Comparison of ENCODE assay signal across 8 cellular contexts in genomic region chr1:43991200-43991475, GRCh38. TPM values are rescaled to one million over a fixed set of nuclear protein-coding genes. Genes with fewer than 3 reads are reported as not detected.
DNase-seq lines count a peak whose midpoint lies in the region; ATAC-seq and TF ChIP-seq lines count a peak whose summit lies in the region.

No MANE protein-coding gene starts in this region.

- DNase-seq in DND-41 (no peak), NB4 (ENCODE audit: low read depth) (no peak), endodermal cell (no peak), osteoblast (ENCODE audit: insufficient read length, low spot score, missing footprints) (no peak), NCI-H524 (lab: John Stamatoyannopoulos, UW) (no peak), NCI-H146 treated with DMSO at 0.1 percent for 48 hours (lab: John Stamatoyannopoulos, UW; ENCODE audit: unreplicated experiment) (no peak), G401 (ENCODE audit: low spot score) (no peak)

- TF ChIP-seq CTCF in DND-41 (IDR thresholded peaks at IDR 0.05; ENCODE audit: borderline replicate concordance, extremely low read depth, low read length, poor library complexity, severe bottlenecking) (no peak), NB4 (IDR thresholded peaks at IDR 0.05; ENCODE audit: low read depth, low read length) (no peak), endodermal cell (conservative IDR thresholded peaks at IDR 0.05) (no peak), osteoblast (IDR thresholded peaks at IDR 0.05; ENCODE audit: extremely low read depth, low read depth, low read length) (no peak)

- H3K27ac ChIP-seq in DND-41 (ENCODE audit: low read length) (no peak overlapping the region), endodermal cell (ENCODE audit: low read depth, low read length) (no peak overlapping the region), osteoblast (ENCODE audit: low read depth, low read length) (peak overlapping the region; percentile 80)

- H3K79me2 ChIP-seq in DND-41 (ENCODE audit: insufficient read depth, low read length) = no peaks in the 10 kb centered on the region
- no peaks in the 10 kb centered on the region for H3K79me2 ChIP-seq in osteoblast (ENCODE audit: insufficient read depth, low read length)

- peak overlapping the region; percentile 78 for H3K4me3 Mint-ChIP-seq in endodermal cell

- peak overlapping the region; percentile 61 for H3K27ac Mint-ChIP-seq in endodermal cell

- peaks cover 31% of the 10 kb centered on the region for H3K4me1 Mint-ChIP-seq in endodermal cell

- H3K4me1 ChIP-seq in DND-41 (ENCODE audit: insufficient read depth, low read length) (peaks cover 20% of the 10 kb centered on the region), endodermal cell (ENCODE audit: control insufficient read depth, insufficient read depth, low read length) (peaks cover 9% of the 10 kb centered on the region), osteoblast (ENCODE audit: insufficient read depth, low read length) (peaks cover 16% of the 10 kb centered on the region)

- H3K27me3 ChIP-seq in DND-41 (ENCODE audit: insufficient read depth, low read length, poor library complexity) (peaks cover 13% of the 10 kb centered on the region), endodermal cell (ENCODE audit: control insufficient read depth, insufficient read depth, low read length, poor library complexity, severe bottlenecking) (no peaks in the 10 kb centered on the region), osteoblast (ENCODE audit: insufficient read depth, low read length) (no peaks in the 10 kb centered on the region)

- H2AFZ ChIP-seq in DND-41 (ENCODE audit: low read depth, low read length) (peak overlapping the region; percentile 94), osteoblast (ENCODE audit: low read length) (peak overlapping the region; percentile 71)

- H3K4me3 ChIP-seq in DND-41 (ENCODE audit: low read depth in 1 of 2, low read length in 2 of 2) = peak overlapping the region; percentile 52 to 69; a peak in 3 of 4 replicates
- peak overlapping the region; percentile 59 for H3K4me3 ChIP-seq in NB4 (ENCODE audit: low read depth, low read length)
- peak overlapping the region; percentile 82 for H3K4me3 ChIP-seq in endodermal cell (ENCODE audit: low read length)
- peak overlapping the region; percentile 82 for H3K4me3 ChIP-seq in osteoblast (ENCODE audit: insufficient read depth, low read length)

- H4K20me1 ChIP-seq in DND-41 (ENCODE audit: insufficient read depth, low read length) (0 out of 2 replicates have a peak, but pooled peaks cover 7% of the 10 kb centered on the region), osteoblast (ENCODE audit: insufficient read depth, low read length) (no peaks in the 10 kb centered on the region)

- no peaks in the 10 kb centered on the region for H3K9me3 Mint-ChIP-seq in endodermal cell

- H3K4me2 ChIP-seq in DND-41 (ENCODE audit: insufficient read depth, low read length) (peak overlapping the region; percentile 91), osteoblast (ENCODE audit: insufficient read depth, low read length) (peak overlapping the region; percentile 89)

- 12 to 13% methylated on average over 7 to 10 of the region's 10 CpGs for WGBS in endodermal cell (ENCODE audit: insufficient coverage in 1 of 2, insufficient read length in 1 of 2), 2 experiments

- in situ Hi-C loops in G401 (cut with HindIII; ENCODE audit: low sequenced_read_pairs) = no loop called here

- H3K9ac ChIP-seq in DND-41 (ENCODE audit: low read depth, low read length) (peak overlapping the region; percentile 58), endodermal cell (ENCODE audit: extremely low read depth, low read length, poor library complexity, severe bottlenecking) (peak overlapping the region; percentile 44)

- ATAC-seq in DND-41 (ENCODE audit: insufficient read depth, low read depth) (no peak), HG02970 (IDR thresholded peaks at IDR 0.05; ENCODE audit: low FRiP score, unreplicated experiment) (no peak)

- H3K36me3 ChIP-seq in DND-41 (ENCODE audit: insufficient read depth, low read length) = no peaks in the 10 kb centered on the region
- peaks cover 9% of the 10 kb centered on the region for H3K36me3 ChIP-seq in endodermal cell (ENCODE audit: control insufficient read depth, insufficient read depth, low read length)
- H3K36me3 ChIP-seq in osteoblast (ENCODE audit: insufficient read depth, low read length) = peaks cover 5% of the 10 kb centered on the region

- H3K9me3 ChIP-seq in DND-41 (ENCODE audit: insufficient read depth, low read length, severe bottlenecking) = no peaks in the 10 kb centered on the region
- H3K9me3 ChIP-seq in endodermal cell (ENCODE audit: control insufficient read depth, low read length) = no peaks in the 10 kb centered on the region
- H3K9me3 ChIP-seq in osteoblast (ENCODE audit: low read depth, low read length) = no peaks in the 10 kb centered on the region

- no peak for TF ChIP-seq POLR2A in NB4 (IDR thresholded peaks at IDR 0.05; ENCODE audit: extremely low read depth, insufficient read length)

- no peaks in the 10 kb centered on the region for H3K27me3 Mint-ChIP-seq in endodermal cell (ENCODE audit: insufficient read depth)

- no peaks in the 10 kb centered on the region for H3K36me3 Mint-ChIP-seq in endodermal cell (ENCODE audit: low read depth)

RNA-seq across cellular contexts. Expression of gene CCDC24, which starts 0.3 kb away (rescaled TPM):
- total RNA-seq in endodermal cell (10 to 100 TPM; 26.6 to 31.1 TPM), osteoblast (2.4 and 2.9 TPM in 2 replicates)
- polyA plus RNA-seq in endodermal cell (2013, experiment 1 of 2) = 13.3 TPM
- 11.1 TPM for polyA plus RNA-seq in endodermal cell (2013, experiment 2 of 2)
- 2.2 and 8.1 TPM in 2 replicates for total RNA-seq in G401 (2014; rRNA removed; shearing (Covaris generic))

RNA-seq across cellular contexts. Expression of gene B4GALT2, which starts 12.1 kb away (rescaled TPM):
- 10 to 100 TPM; 62.7 to 72.7 TPM for total RNA-seq in endodermal cell
- polyA plus RNA-seq in endodermal cell (2013, experiment 1 of 2) = 89.1 TPM
- polyA plus RNA-seq in endodermal cell (2013, experiment 2 of 2) = 82.9 TPM
- 95.5 and 99.5 TPM in 2 replicates for total RNA-seq in osteoblast
- 38.9 and 56.4 TPM in 2 replicates for total RNA-seq in G401 (2014; rRNA removed; shearing (Covaris generic))

RNA-seq across cellular contexts. Expression of gene ATP6V0B, which starts 16.4 kb away (rescaled TPM):
- 100 to 1,000 TPM; 108 to 116 TPM for total RNA-seq in endodermal cell
- 120 TPM for polyA plus RNA-seq in endodermal cell (2013, experiment 1 of 2)
- polyA plus RNA-seq in endodermal cell (2013, experiment 2 of 2) = 111 TPM
- total RNA-seq in osteoblast = 81.9 and 89.4 TPM in 2 replicates
- total RNA-seq in G401 (2014; rRNA removed; shearing (Covaris generic)) = 133 and 183 TPM in 2 replicates

RNA-seq across cellular contexts. Expression of gene DPH2, which starts 21.3 kb away (rescaled TPM):
- 10 to 100 TPM; 28.5 to 31.3 TPM for total RNA-seq in endodermal cell
- 26.1 TPM for polyA plus RNA-seq in endodermal cell (2013, experiment 1 of 2)
- polyA plus RNA-seq in endodermal cell (2013, experiment 2 of 2) = 19.5 TPM
- total RNA-seq in osteoblast = 10.3 and 15.6 TPM in 2 replicates
- 43.0 and 47.6 TPM in 2 replicates for total RNA-seq in G401 (2014; rRNA removed; shearing (Covaris generic))

RNA-seq across cellular contexts. Expression of gene SLC6A9, which starts 40.1 kb away (rescaled TPM):
- 10 to 100 TPM in 1 of 2 donors, 1 to 10 TPM in 1; 5.7 to 11.4 TPM for total RNA-seq in endodermal cell
- polyA plus RNA-seq in endodermal cell (2013, experiment 1 of 2) = 24.7 TPM
- polyA plus RNA-seq in endodermal cell (2013, experiment 2 of 2) = 15.9 TPM
- 18.5 and 19.4 TPM in 2 replicates for total RNA-seq in osteoblast
- total RNA-seq in G401 (2014; rRNA removed; shearing (Covaris generic)) = 0.55 and 1.7 TPM in 2 replicates
